Comparison of ENCODE assay signal across 30 cellular contexts in genomic region chr4:136662539-136662938, GRCh38.
"Had no signal": no experiment of that assay in that cellular context is flagged by ENCODE, and none has a peak within 500 bp of the region (broad histone marks: within the 10 kb centered on the region; RNA-seq: fewer than 3 reads in every experiment).

No MANE protein-coding gene starts in this region.

- H3K9me3 ChIP-seq: adrenal gland, ascending aorta, body of pancreas had no signal

- DNase-seq: activated effector memory CD4-positive, alpha-beta T cell treated with anti-CD3 and anti-CD28 coated beads, Interleukin-2, amount 50 U/mL, for 16 hours; activated effector memory CD4-positive, alpha-beta T cell treated with Interleukin-2 at 50 U/mL for 16 hours; activated gamma-delta T cell; activated gamma-delta T cell treated with Interleukin-2 at 50 U/mL for 16 hours; activated naive CD4-positive, alpha-beta T cell; activated naive CD4-positive, alpha-beta T cell treated with anti-CD3 and anti-CD28 coated beads for 36 hours; activated naive CD4-positive, alpha-beta T cell treated with anti-CD3 and anti-CD28 coated beads, Interleukin-2, amount 10 ng/mL, durations not matched to agents 7 days and 5 days; activated naive CD4-positive, alpha-beta T cell treated with anti-CD3 and anti-CD28 coated beads, Interleukin-2, amount 50 U/mL, for 16 hours; activated naive CD4-positive, alpha-beta T cell treated with Interleukin-2 at 50 U/mL for 16 hours; activated naive CD8-positive, alpha-beta T cell treated with anti-CD3 and anti-CD28 coated beads for 36 hours; activated naive CD8-positive, alpha-beta T cell treated with anti-CD3 and anti-CD28 coated beads, Interleukin-2, amount 10 ng/mL, durations not matched to agents 7 days and 5 days; activated naive CD8-positive, alpha-beta T cell treated with anti-CD3 and anti-CD28 coated beads, Interleukin-2, amount 50 U/mL, for 24 hours; activated T-cell treated with anti-CD3 and anti-CD28 coated beads, Interleukin-2, amount 50 U/mL, for 1 hour; activated T-cell treated with anti-CD3 and anti-CD28 coated beads, Interleukin-2, amount 50 U/mL, for 24 hours; activated T-cell treated with anti-CD3 and anti-CD28 coated beads, Interleukin-2, amount 50 U/mL, for 4 hours; activated T-cell treated with anti-CD3 and anti-CD28 coated beads, Interleukin-2, amount 50 U/mL, for 48 hours; activated T-cell treated with anti-CD3 and anti-CD28 coated beads, Interleukin-2, amount 50 U/mL, for 72 hours; adrenal gland; amniotic stem cell; amygdala; anterior cingulate cortex; aorta; body of pancreas; brain microvascular endothelial cell; caudate nucleus; central memory CD4-positive, alpha-beta T cell; cerebellar nuclear complex had no signal

- H3K27me3 ChIP-seq: adrenal gland, ascending aorta, body of pancreas, brain microvascular endothelial cell, breast epithelium, cardiac muscle cell had no signal

- H3K4me1 ChIP-seq: adrenal gland, ascending aorta, body of pancreas, breast epithelium had no signal

- H3K36me3 ChIP-seq: adrenal gland, ascending aorta, brain microvascular endothelial cell, breast epithelium, cardiac muscle cell had no signal

- H3K4me3 ChIP-seq: adrenal gland, ascending aorta, body of pancreas, breast epithelium, cardiac muscle cell had no signal

- H3K27ac ChIP-seq: adrenal gland, ascending aorta, body of pancreas, brain microvascular endothelial cell, breast epithelium, cardiac muscle cell had no signal
